Comparison of ENCODE assay signal across 18 cellular contexts in genomic region chr9:87910821-87911220, GRCh38.
"Had no signal": no experiment of that assay in that cellular context is flagged by ENCODE, and none has a peak within 500 bp of the region (broad histone marks: within the 10 kb centered on the region; RNA-seq: fewer than 3 reads in every experiment).

No MANE protein-coding gene starts in this region.

- H3K4me3 ChIP-seq: body of pancreas, dorsolateral prefrontal cortex, neural progenitor cell, prostate gland, right atrium auricular region, skin epidermis, suprapubic skin, transverse colon, uterus had no signal

- ATAC-seq: activated CD4-positive, alpha-beta T cell treated with anti-CD3 and anti-CD28 coated beads for 36 hours; body of pancreas; naive thymus-derived CD4-positive, alpha-beta T cell; stimulated activated naive CD8-positive, alpha-beta T cell treated with anti-CD3 and anti-CD28 coated beads, Interleukin-15, amount 100 ng/mL, for 72 hours; WTC11 had no signal

- H3K36me3 ChIP-seq: neural progenitor cell, prostate gland, right atrium auricular region, suprapubic skin, transverse colon, uterus had no signal

- H3K27ac ChIP-seq: body of pancreas, dorsolateral prefrontal cortex, neural progenitor cell, prostate gland, right atrium auricular region, skin epidermis, suprapubic skin, uterus had no signal

- H3K9ac ChIP-seq: neural progenitor cell had no signal

- DNase-seq: activated CD4-positive, alpha-beta T cell treated with anti-CD3 and anti-CD28 coated beads for 36 hours; activated CD4-positive, alpha-beta T cell treated with anti-CD3 and anti-CD28 coated beads, Interleukin-2, amount 50 U/mL, for 48 hours; activated T-cell treated with anti-CD3 and anti-CD28 coated beads for 4 hours; body of pancreas; dorsolateral prefrontal cortex; endodermal cell; naive thymus-derived CD4-positive, alpha-beta T cell; stimulated activated CD4-positive, alpha-beta T cell treated with anti-CD3 and anti-CD28 coated beads, Interleukin-15, amount 100 ng/mL, for 24 hours; stimulated activated CD4-positive, alpha-beta T cell treated with anti-CD3 and anti-CD28 coated beads, Interleukin-2, amount 100 ng/mL, for 48 hours; stimulated activated naive CD8-positive, alpha-beta T cell treated with anti-CD3 and anti-CD28 coated beads, Interleukin-15, amount 100 ng/mL, for 72 hours; transverse colon; uterus had no signal

- H3K9me3 ChIP-seq: body of pancreas, prostate gland, right atrium auricular region, suprapubic skin, transverse colon, uterus had no signal
